In genomic region chr7:50537417-50537816, GRCh38 we compare ENCODE assay signal across 37 cellular contexts. TPM values are rescaled to one million over a fixed set of nuclear protein-coding genes. Genes with fewer than 3 reads are reported as not detected.
"Had no signal": no experiment of that assay in that cellular context is flagged by ENCODE, and none has a peak within 500 bp of the region (broad histone marks: within the 10 kb centered on the region; RNA-seq: fewer than 3 reads in every experiment).

No MANE protein-coding gene starts in this region.

- H3K36me3 Mint-ChIP-seq: activated CD4-positive, alpha-beta memory T cell treated with anti-CD3 and anti-CD28 coated beads for 36 hours; activated CD8-positive, alpha-beta memory T cell treated with anti-CD3 and anti-CD28 coated beads, Interleukin-2, amount 10 ng/mL, durations not matched to agents 7 days and 5 days; activated naive CD4-positive, alpha-beta T cell treated with anti-CD3 and anti-CD28 coated beads, Interleukin-2, amount 50 U/mL, for 72 hours; activated naive CD8-positive, alpha-beta T cell treated with anti-CD3 and anti-CD28 coated beads for 36 hours had no signal

- H3K27ac Mint-ChIP-seq: activated B cell treated with CpG ODN at 0.5 μM for 24 hours; activated CD4-positive, alpha-beta memory T cell treated with anti-CD3 and anti-CD28 coated beads for 36 hours; activated CD4-positive, alpha-beta T cell treated with anti-CD3 and anti-CD28 coated beads, Interleukin-2, amount 10 ng/mL, durations not matched to agents 24 days and 14 days; activated CD8-positive, alpha-beta memory T cell treated with anti-CD3 and anti-CD28 coated beads, Interleukin-2, amount 10 ng/mL, durations not matched to agents 7 days and 5 days; activated CD8-positive, alpha-beta T cell treated with anti-CD3 and anti-CD28 coated beads for 36 hours; activated naive CD4-positive, alpha-beta T cell treated with anti-CD3 and anti-CD28 coated beads for 36 hours; activated naive CD4-positive, alpha-beta T cell treated with anti-CD3 and anti-CD28 coated beads, Interleukin-2, amount 50 U/mL, for 72 hours; activated naive CD8-positive, alpha-beta T cell treated with anti-CD3 and anti-CD28 coated beads for 36 hours; activated T-cell treated with anti-CD3 and anti-CD28 coated beads, Interleukin-2, amount 50 U/mL, for 72 hours; activated T-helper 1 cell treated with anti-CD3 and anti-CD28 coated beads, Interleukin-12 subunit alpha, Interleukin-12 subunit beta, Interleukin-2, Interleukin-4 antibody, amounts not matched to agents 30 ng/mL and 10 ng/mL and 1 ng/mL, durations not matched to agents 14 hours and 24 hours and 36 hours; activated T-helper 17 cell treated with anti-CD3 and anti-CD28 coated beads, Interleukin-2, amount 50 U/mL, for 72 hours; T-helper 1 cell treated with Interleukin-12 subunit alpha and Interleukin-12 subunit beta and Interleukin-4 antibody, amounts not matched to agents 30 μg/mL and 1 μg/mL, for 36 hours; T-helper 2 cell treated with Interferon-gamma antibody and Interleukin-4, amounts not matched to agents 5 μg/mL and 100 μg/mL, for 36 hours had no signal

- DNase-seq: activated B cell treated with CpG ODN at 0.5 μM for 24 hours; activated CD4-positive, alpha-beta memory T cell treated with anti-CD3 and anti-CD28 coated beads for 36 hours; activated CD4-positive, alpha-beta T cell treated with anti-CD3 and anti-CD28 coated beads for 4 hours; activated CD4-positive, alpha-beta T cell treated with anti-CD3 and anti-CD28 coated beads, Interleukin-2, amount 50 U/mL, for 1 hour; activated CD4-positive, alpha-beta T cell treated with anti-CD3 and anti-CD28 coated beads, Interleukin-2, amount 50 U/mL, for 4 hours; activated CD4-positive, CD25-positive, alpha-beta regulatory T cell treated with anti-CD3 and anti-CD28 coated beads, Interleukin-2, amount 50 U/mL, for 72 hours; activated CD8-positive, alpha-beta memory T cell treated with anti-CD3 and anti-CD28 coated beads, Interleukin-2, amount 10 ng/mL, durations not matched to agents 7 days and 5 days; activated CD8-positive, alpha-beta T cell treated with anti-CD3 and anti-CD28 coated beads for 36 hours; activated effector memory CD4-positive, alpha-beta T cell treated with anti-CD3 and anti-CD28 coated beads, Interleukin-2, amount 50 U/mL, for 16 hours; activated gamma-delta T cell treated with Interleukin-2 at 50 U/mL for 16 hours; activated naive CD4-positive, alpha-beta T cell; activated naive CD4-positive, alpha-beta T cell treated with anti-CD3 and anti-CD28 coated beads for 36 hours; activated naive CD4-positive, alpha-beta T cell treated with anti-CD3 and anti-CD28 coated beads, Interleukin-2, amount 50 U/mL, for 16 hours; activated naive CD8-positive, alpha-beta T cell treated with anti-CD3 and anti-CD28 coated beads for 36 hours; activated T-cell treated with anti-CD3 and anti-CD28 coated beads for 4 hours; activated T-cell treated with anti-CD3 and anti-CD28 coated beads, Interleukin-2, amount 50 U/mL, for 1 hour; activated T-cell treated with anti-CD3 and anti-CD28 coated beads, Interleukin-2, amount 50 U/mL, for 4 hours; activated T-cell treated with anti-CD3 and anti-CD28 coated beads, Interleukin-2, amount 50 U/mL, for 72 hours; amniotic stem cell; aorta; body of pancreas; brain microvascular endothelial cell; central memory CD4-positive, alpha-beta T cell; T-helper 1 cell; T-helper 2 cell; T-helper 9 cell had no signal

- H3K27me3 ChIP-seq: adrenal gland, body of pancreas, brain microvascular endothelial cell, breast epithelium had no signal

- H3K4me1 ChIP-seq: breast epithelium had no signal

- H3K4me3 Mint-ChIP-seq: activated B cell treated with CpG ODN at 0.5 μM for 24 hours; activated CD4-positive, alpha-beta memory T cell treated with anti-CD3 and anti-CD28 coated beads for 36 hours; activated CD4-positive, alpha-beta T cell treated with anti-CD3 and anti-CD28 coated beads, Interleukin-2, amount 10 ng/mL, durations not matched to agents 24 days and 14 days; activated CD8-positive, alpha-beta memory T cell treated with anti-CD3 and anti-CD28 coated beads, Interleukin-2, amount 10 ng/mL, durations not matched to agents 7 days and 5 days; activated CD8-positive, alpha-beta T cell treated with anti-CD3 and anti-CD28 coated beads for 36 hours; activated naive CD4-positive, alpha-beta T cell treated with anti-CD3 and anti-CD28 coated beads for 36 hours; activated naive CD8-positive, alpha-beta T cell treated with anti-CD3 and anti-CD28 coated beads for 36 hours; activated T-cell treated with anti-CD3 and anti-CD28 coated beads, Interleukin-2, amount 50 U/mL, for 4 hours; activated T-cell treated with anti-CD3 and anti-CD28 coated beads, Interleukin-2, amount 50 U/mL, for 72 hours; activated T-helper 1 cell treated with anti-CD3 and anti-CD28 coated beads, Interleukin-12 subunit alpha, Interleukin-12 subunit beta, Interleukin-2, Interleukin-4 antibody, amounts not matched to agents 30 ng/mL and 10 ng/mL and 1 ng/mL, durations not matched to agents 14 hours and 24 hours and 36 hours; activated T-helper 17 cell treated with anti-CD3 and anti-CD28 coated beads, Interleukin-2, amount 50 U/mL, for 72 hours; T-helper 1 cell treated with Interleukin-12 subunit alpha and Interleukin-12 subunit beta and Interleukin-4 antibody, amounts not matched to agents 30 μg/mL and 1 μg/mL, for 36 hours; T-helper 2 cell treated with Interferon-gamma antibody and Interleukin-4, amounts not matched to agents 5 μg/mL and 100 μg/mL, for 36 hours had no signal

- H3K4me3 ChIP-seq: adrenal gland, body of pancreas, breast epithelium had no signal

- H3K9me3 Mint-ChIP-seq: activated B cell treated with CpG ODN at 0.5 μM for 24 hours; activated CD4-positive, alpha-beta memory T cell treated with anti-CD3 and anti-CD28 coated beads for 36 hours; activated CD4-positive, alpha-beta T cell treated with anti-CD3 and anti-CD28 coated beads, Interleukin-2, amount 10 ng/mL, durations not matched to agents 24 days and 14 days; activated CD8-positive, alpha-beta T cell treated with anti-CD3 and anti-CD28 coated beads for 36 hours; activated naive CD4-positive, alpha-beta T cell treated with anti-CD3 and anti-CD28 coated beads for 36 hours; activated naive CD4-positive, alpha-beta T cell treated with anti-CD3 and anti-CD28 coated beads, Interleukin-2, amount 50 U/mL, for 72 hours; activated naive CD8-positive, alpha-beta T cell treated with anti-CD3 and anti-CD28 coated beads for 36 hours; activated T-cell treated with anti-CD3 and anti-CD28 coated beads, Interleukin-2, amount 50 U/mL, for 4 hours; activated T-cell treated with anti-CD3 and anti-CD28 coated beads, Interleukin-2, amount 50 U/mL, for 72 hours; activated T-helper 1 cell treated with anti-CD3 and anti-CD28 coated beads, Interleukin-12 subunit alpha, Interleukin-12 subunit beta, Interleukin-2, Interleukin-4 antibody, amounts not matched to agents 30 ng/mL and 10 ng/mL and 1 ng/mL, durations not matched to agents 14 hours and 24 hours and 36 hours; activated T-helper 17 cell treated with anti-CD3 and anti-CD28 coated beads, Interleukin-2, amount 50 U/mL, for 72 hours; T-helper 1 cell treated with Interleukin-12 subunit alpha and Interleukin-12 subunit beta and Interleukin-4 antibody, amounts not matched to agents 30 μg/mL and 1 μg/mL, for 36 hours; T-helper 2 cell treated with Interferon-gamma antibody and Interleukin-4, amounts not matched to agents 5 μg/mL and 100 μg/mL, for 36 hours had no signal

- H3K36me3 ChIP-seq: adrenal gland, brain microvascular endothelial cell, breast epithelium had no signal

- H3K9me3 ChIP-seq: adrenal gland, body of pancreas, breast epithelium had no signal

- ATAC-seq: activated CD8-positive, alpha-beta memory T cell treated with anti-CD3 and anti-CD28 coated beads, Interleukin-2, amount 10 ng/mL, durations not matched to agents 7 days and 5 days; activated CD8-positive, alpha-beta T cell treated with anti-CD3 and anti-CD28 coated beads for 36 hours; activated naive CD4-positive, alpha-beta T cell treated with anti-CD3 and anti-CD28 coated beads, Interleukin-2, amount 50 U/mL, for 72 hours; activated T-cell treated with anti-CD3 and anti-CD28 coated beads, Interleukin-2, amount 50 U/mL, for 4 hours; activated T-cell treated with anti-CD3 and anti-CD28 coated beads, Interleukin-2, amount 50 U/mL, for 72 hours; activated T-helper 17 cell treated with anti-CD3 and anti-CD28 coated beads, Interleukin-2, amount 50 U/mL, for 72 hours; body of pancreas had no signal

- H3K27me3 Mint-ChIP-seq: activated CD4-positive, alpha-beta T cell treated with anti-CD3 and anti-CD28 coated beads, Interleukin-2, amount 10 ng/mL, durations not matched to agents 24 days and 14 days; activated CD8-positive, alpha-beta T cell treated with anti-CD3 and anti-CD28 coated beads for 36 hours; activated naive CD8-positive, alpha-beta T cell treated with anti-CD3 and anti-CD28 coated beads for 36 hours had no signal

- H3K4me1 Mint-ChIP-seq: activated B cell treated with CpG ODN at 0.5 μM for 24 hours; activated naive CD8-positive, alpha-beta T cell treated with anti-CD3 and anti-CD28 coated beads for 36 hours; activated T-helper 17 cell treated with anti-CD3 and anti-CD28 coated beads, Interleukin-2, amount 50 U/mL, for 72 hours had no signal

- H3K27ac ChIP-seq: adrenal gland, body of pancreas, brain microvascular endothelial cell, breast epithelium, VCaP had no signal

RNA-seq across cellular contexts. Expression of gene DDC, which starts 27.8 kb away (rescaled TPM):
- total RNA-seq: activated B cell treated with CpG ODN at 0.5 μM for 24 hours; activated CD4-positive, alpha-beta memory T cell treated with anti-CD3 and anti-CD28 coated beads for 36 hours; activated CD8-positive, alpha-beta memory T cell treated with anti-CD3 and anti-CD28 coated beads, Interleukin-2, amount 10 ng/mL, durations not matched to agents 7 days and 5 days; activated T-cell treated with anti-CD3 and anti-CD28 coated beads, Interleukin-2, amount 50 U/mL, for 72 hours; activated T-helper 1 cell treated with anti-CD3 and anti-CD28 coated beads, Interleukin-12 subunit alpha, Interleukin-12 subunit beta, Interleukin-2, Interleukin-4 antibody, amounts not matched to agents 30 ng/mL and 10 ng/mL and 1 ng/mL, durations not matched to agents 14 hours and 24 hours and 36 hours; activated T-helper 17 cell treated with anti-CD3 and anti-CD28 coated beads, Interleukin-2, amount 50 U/mL, for 72 hours; aorta; astrocyte; cardiac septum had no signal
